ENCODE assay signal across 22 cellular contexts in the genomic region with DNA sequence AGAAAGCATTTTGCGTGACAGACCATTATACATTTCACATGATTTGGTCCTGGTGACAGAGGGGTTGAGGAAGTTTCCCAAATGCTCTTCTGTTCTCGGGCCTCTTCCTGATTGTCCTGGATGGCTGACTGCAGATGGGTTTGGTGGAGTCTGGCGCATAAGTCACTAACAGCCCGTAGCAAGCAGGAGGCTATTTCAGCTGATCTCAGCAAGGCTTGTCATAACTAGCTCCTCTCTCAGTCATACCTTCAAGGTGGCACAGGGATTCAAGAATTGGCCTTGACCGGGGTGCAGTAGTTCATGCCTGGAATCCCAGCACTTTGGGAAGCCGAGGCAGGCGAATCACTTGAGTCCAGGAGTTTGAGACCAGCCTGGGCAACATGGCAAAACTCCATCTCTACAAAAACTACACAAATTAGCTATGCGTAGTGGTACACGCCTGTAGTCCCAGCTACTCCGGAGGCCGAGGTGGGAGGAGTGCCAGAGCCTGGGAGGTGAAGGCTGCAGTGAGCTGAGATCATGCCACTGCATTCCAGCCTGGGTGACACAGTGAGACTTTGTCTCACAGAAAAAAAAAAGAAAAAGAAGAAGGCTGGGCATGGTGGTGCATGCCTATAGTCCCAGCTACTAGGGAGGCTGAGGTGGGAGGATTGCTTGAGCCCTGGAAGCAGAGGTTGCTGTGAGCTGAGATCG.
"Had no signal": no experiment of that assay in that cellular context is flagged by ENCODE, and none has a peak within 500 bp of the region (broad histone marks: within the 10 kb centered on the region; RNA-seq: fewer than 3 reads in every experiment).

No MANE protein-coding gene starts in this region.

- H3K27me3 ChIP-seq: heart right ventricle, left lung, tibial artery, upper lobe of right lung had no signal

- DNase-seq: activated B cell treated with CpG ODN at 0.5 μM for 24 hours; activated CD4-positive, alpha-beta T cell treated with anti-CD3 and anti-CD28 coated beads, Interleukin-2, amount 50 U/mL, for 1 hour; activated CD8-positive, alpha-beta T cell treated with anti-CD3 and anti-CD28 coated beads for 36 hours; activated T-cell treated with anti-CD3 and anti-CD28 coated beads, Interleukin-2, amount 50 U/mL, for 4 hours; dermis blood vessel endothelial cell; effector CD4-positive, alpha-beta T cell; foreskin fibroblast; heart right ventricle; left lung; lower lobe of right lung; mesenchymal stem cell; naive thymus-derived CD8-positive, alpha-beta T cell; nucleus accumbens; psoas muscle; stimulated activated CD4-positive, alpha-beta T cell treated with anti-CD3 and anti-CD28 coated beads, Interleukin-2, amount 100 ng/mL, for 48 hours; substantia nigra; T-helper 2 cell; upper lobe of right lung had no signal

- H3K4me1 ChIP-seq: left lung, lower lobe of right lung, psoas muscle, upper lobe of right lung had no signal

- ATAC-seq: activated CD8-positive, alpha-beta T cell treated with anti-CD3 and anti-CD28 coated beads for 36 hours; activated naive CD4-positive, alpha-beta T cell treated with anti-CD3 and anti-CD28 coated beads, Interleukin-2, amount 50 U/mL, for 72 hours; activated T-cell treated with anti-CD3 and anti-CD28 coated beads, Interleukin-2, amount 50 U/mL, for 4 hours; heart right ventricle; naive thymus-derived CD8-positive, alpha-beta T cell; psoas muscle had no signal

- H3K9me3 ChIP-seq: left lung, lower lobe of right lung, psoas muscle, tibial artery, upper lobe of right lung had no signal

- FAIRE-seq: colon had no signal

- H3K4me3 ChIP-seq: heart right ventricle, left lung, lower lobe of right lung, psoas muscle, tibial artery, upper lobe of right lung had no signal

- H3K27ac ChIP-seq: heart right ventricle, lower lobe of right lung, parathyroid adenoma, psoas muscle, tibial artery, upper lobe of right lung had no signal

- H3K9ac ChIP-seq: parathyroid adenoma had no signal

- H2AFZ ChIP-seq: parathyroid adenoma had no signal

- H3K79me2 ChIP-seq: parathyroid adenoma had no signal
